ENCODE assay signal across 18 cellular contexts in the genomic region with DNA sequence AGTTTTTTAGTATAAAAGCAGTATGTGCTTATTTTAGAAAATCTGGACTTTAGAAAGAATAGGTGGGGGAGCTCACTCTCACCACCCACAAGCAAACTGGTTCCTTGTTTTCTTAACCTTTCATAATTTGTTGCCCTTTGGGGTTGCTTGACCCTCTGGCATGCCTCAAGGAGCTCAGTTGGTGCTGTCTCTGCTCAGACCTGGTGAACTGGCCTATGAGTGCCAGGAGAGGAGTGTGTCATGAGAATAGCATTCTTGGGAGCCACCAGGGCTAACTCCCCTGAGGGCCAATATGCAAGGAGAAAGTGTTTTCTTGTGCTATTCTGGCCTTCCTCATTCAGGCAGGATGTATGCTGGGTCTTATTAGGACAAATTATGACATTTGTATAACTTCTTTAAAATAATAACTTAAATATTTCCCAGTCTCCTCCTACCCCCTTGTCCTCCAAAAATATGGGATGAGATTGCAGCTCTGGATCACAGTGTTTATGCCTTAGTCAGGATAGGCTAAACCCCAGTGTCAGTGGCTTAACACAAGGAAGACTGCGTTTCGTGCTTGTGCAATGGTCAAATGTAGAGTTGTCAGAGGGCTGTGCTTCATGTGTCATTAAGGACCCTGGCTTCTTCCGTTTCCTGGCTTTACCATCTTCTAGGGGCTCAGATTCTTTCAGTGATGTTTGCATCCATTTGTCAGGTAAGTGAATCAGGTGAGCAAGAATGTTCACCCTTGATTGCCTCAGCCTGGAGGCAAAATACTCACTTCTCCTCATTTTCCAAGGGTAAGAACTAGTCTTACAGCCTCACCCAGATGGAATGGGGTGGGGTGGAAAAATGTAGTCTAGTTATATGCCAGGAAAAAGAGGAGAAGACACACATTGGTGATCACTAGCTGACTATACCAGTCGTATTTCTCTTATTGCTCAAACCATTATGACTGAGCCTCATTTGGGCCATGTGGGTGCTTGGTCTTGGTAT. TPM values are rescaled to one million over a fixed set of nuclear protein-coding genes. Genes with fewer than 3 reads are reported as not detected.
DNase-seq lines count a peak whose midpoint lies in the region; ATAC-seq and TF ChIP-seq lines count a peak whose summit lies in the region.
"Had no signal": no experiment of that assay in that cellular context is flagged by ENCODE, and none has a peak within 500 bp of the region (broad histone marks: within the 10 kb centered on the region; RNA-seq: fewer than 3 reads in every experiment).

No MANE protein-coding gene starts in this region.

- H3K27ac ChIP-seq in HCT116 (ENCODE audit: low read depth, low read length): no peak overlapping the region
- H3K27ac ChIP-seq in RWPE1: no peak overlapping the region
- H3K27ac ChIP-seq in spleen: no peak overlapping the region
- H3K27ac ChIP-seq: suprapubic skin had no signal

- H3K27me3 ChIP-seq in HCT116 (ENCODE audit: insufficient read depth, low read length) (no peaks in the 10 kb centered on the region), spleen (replicated peaks in 1 of 7) (peaks cover 0 to 19% (median 0%) of the 10 kb centered on the region in 7 donors)
- H3K27me3 ChIP-seq: esophagus muscularis mucosa, suprapubic skin had no signal

- H3K27me3 Mint-ChIP-seq in natural killer cell (ENCODE audit: low read depth in 2 of 2): peaks cover 26 to 80% of the 10 kb centered on the region in 2 donors

- intact Hi-C loops in HCT116 (cut with micrococcal nuclease) (no loop called here), natural killer cell (cut with micrococcal nuclease) (no loop called here), sciatic nerve (cut with DNase I) (no loop called here), spleen (cut with DNase I; ENCODE audit: low total_unique reads) (no loop called here)

- DNase-seq in HCT116 (ENCODE audit: low read depth, low spot score) (no peak), RWPE1 (ENCODE audit: low spot score) (peak; percentile 92), fibroblast of gingiva (ENCODE audit: low read depth) (peak; percentile 35), renal cortical epithelial cell (ENCODE audit: low read depth) (peak; percentile 80), natural killer cell (no peak), sciatic nerve (ENCODE audit: low spot score) (no peak), spleen (no peak)
- DNase-seq: hypothalamus; left ventricle myocardium superior; naive thymus-derived CD8-positive, alpha-beta T cell; NCI-H2029; NCI-H526 treated with DMSO at 0.1 percent for 48 hours; stimulated activated CD4-positive, alpha-beta T cell treated with anti-CD3 and anti-CD28 coated beads, Interleukin-1b, Interleukin-23, amount 100 ng/mL, for 48 hours; T-helper 17 cell had no signal

- H3K27ac Mint-ChIP-seq in natural killer cell: no peak overlapping the region
- H3K27ac Mint-ChIP-seq: GM23338, T-helper 17 cell had no signal

- H3K9me2 ChIP-seq in HCT116 (ENCODE audit: insufficient read depth): no peaks in the 10 kb centered on the region

- RAD21 ChIA-PET in HCT116 (lab: Charles Lee; ENCODE audit: low non-redundant PET in 1 of 2, low total read pairs in 2 of 2, uncharacterized antibody in 2 of 2, unreplicated experiment in 2 of 2): no interaction called here

- no peaks in the 10 kb centered on the region for H3K9me3 Mint-ChIP-seq in natural killer cell
- H3K9me3 Mint-ChIP-seq: GM23338; naive thymus-derived CD8-positive, alpha-beta T cell had no signal

- POLR2A ChIA-PET in HCT116 (lab: Charles Lee) (no interaction called here), RWPE1 (lab: Yijun Ruan, JAX; ENCODE audit: low non-redundant PET) (no interaction called here)

- no peak overlapping the region for H3K9ac ChIP-seq in HCT116 (ENCODE audit: low read length)

- BruUV-seq in HCT116 (replicated peaks; lab: Mats Ljungman, UMichigan): no TSS peak

- H2AFZ ChIP-seq in HCT116 (ENCODE audit: low read depth, low read length, poor library complexity, severe bottlenecking): no peak overlapping the region
- H2AFZ ChIP-seq: GM23338 had no signal

- TF ChIP-seq CTCF in HCT116 (IDR thresholded peaks at IDR 0.05 in 2 of 3, conservative IDR thresholded peaks at IDR 0.05 in 1 of 3; ENCODE audit: borderline replicate concordance in 1 of 3, insufficient read depth in 1 of 3, low read depth in 2 of 3, low read length in 2 of 3): no peak
- no peak for TF ChIP-seq CTCF in RWPE1 (conservative IDR thresholded peaks at IDR 0.05; ENCODE audit: low read depth)
- no peak for TF ChIP-seq CTCF in natural killer cell (IDR thresholded peaks at IDR 0.05)
- TF ChIP-seq CTCF in spleen (IDR thresholded peaks at IDR 0.05 in 8 of 11, conservative IDR thresholded peaks at IDR 0.05 in 3 of 11): no peak

- H3K4me3 ChIP-seq in HCT116 (replicated peaks in 1 of 2; ENCODE audit: low read depth in 1 of 2, low read length in 2 of 2) (no peak overlapping the region), spleen (no peak overlapping the region)
- H3K4me3 ChIP-seq: esophagus muscularis mucosa, GM23338, suprapubic skin had no signal

- H3K9me3 ChIP-seq in HCT116 (ENCODE audit: control insufficient read depth in 1 of 2, insufficient read depth in 1 of 2, low read depth in 1 of 2, low read length in 2 of 2) (no peaks in the 10 kb centered on the region), spleen (no peaks in the 10 kb centered on the region)
- H3K9me3 ChIP-seq: esophagus muscularis mucosa, suprapubic skin had no signal

- peak; percentile 64; the same call in 1 of the 2 replicates for ATAC-seq in HCT116
- ATAC-seq in natural killer cell: no peak
- ATAC-seq in sciatic nerve: no peak
- no peak for ATAC-seq in HG02852 (IDR thresholded peaks at IDR 0.05; ENCODE audit: unreplicated experiment)
- ATAC-seq: GM23338; left ventricle myocardium superior; naive thymus-derived CD8-positive, alpha-beta T cell; T-helper 17 cell had no signal

- H3K36me3 Mint-ChIP-seq in natural killer cell: no peaks in the 10 kb centered on the region
- H3K36me3 Mint-ChIP-seq: naive thymus-derived CD8-positive, alpha-beta T cell had no signal

- TF ChIP-seq RAD21 in HCT116 (IDR thresholded peaks at IDR 0.05; ENCODE audit: low read depth): no peak

- H3K4me1 Mint-ChIP-seq in natural killer cell: no peaks in the 10 kb centered on the region
- H3K4me1 Mint-ChIP-seq: naive thymus-derived CD8-positive, alpha-beta T cell; T-helper 17 cell had no signal

- TF ChIP-seq POLR2A in HCT116 (IDR thresholded peaks at IDR 0.05; ENCODE audit: borderline replicate concordance, extremely low read depth, insufficient read depth, insufficient read length) (no peak), spleen (IDR thresholded peaks at IDR 0.05) (no peak)

- 80 to 93% (median 87%) methylated on average over 4 of the region's 4 CpGs for WGBS in spleen, 5 donors

- CTCF ChIA-PET in HCT116 (lab: Charles Lee) (no interaction called here), RWPE1 (lab: Yijun Ruan, JAX) (interaction anchor here (0.6 to 1.9 kb wide), 3 partner anchors 15 to 254 kb away, joined by 3 to 7 read pairs (median 3); partner anchors contain the start of genes ANKRD49 and MRE11)

- no peak overlapping the region for H3K4me3 Mint-ChIP-seq in natural killer cell
- H3K4me3 Mint-ChIP-seq: GM23338; naive thymus-derived CD8-positive, alpha-beta T cell; T-helper 17 cell had no signal

- H3K79me2 ChIP-seq in HCT116 (ENCODE audit: insufficient read depth, low read length): no peaks in the 10 kb centered on the region

- H3K4me1 ChIP-seq in HCT116 (ENCODE audit: control insufficient read depth in 1 of 2, insufficient read depth in 2 of 2, low read length in 2 of 2) (peaks cover 0 to 24% of the 10 kb centered on the region in 2 experiments; a peak in 1 of 4 replicates), spleen (peaks cover 0 to 23% (median 8%) of the 10 kb centered on the region in 6 donors)

- H3K4me2 ChIP-seq in HCT116 (ENCODE audit: low read length): peak overlapping the region; percentile 30; the same call in 1 of the 2 replicates
- H3K4me2 ChIP-seq: GM23338 had no signal

- H3K36me3 ChIP-seq in HCT116 (ENCODE audit: control insufficient read depth in 1 of 2, insufficient read depth in 2 of 2, low read length in 2 of 2): no peaks in the 10 kb centered on the region
- H3K36me3 ChIP-seq in spleen: no peaks in the 10 kb centered on the region
- H3K36me3 ChIP-seq: esophagus muscularis mucosa, suprapubic skin had no signal

- H4K20me1 ChIP-seq in HCT116 (ENCODE audit: insufficient read depth): no peaks in the 10 kb centered on the region

TF ChIP-seq in HCT116, 20 proteins besides CTCF, POLR2A, EP300 and RAD21 (continues in another document):
- TF ChIP-seq SIN3A (IDR thresholded peaks at IDR 0.05; ENCODE audit: low read depth) (no peak), ZFX (IDR thresholded peaks at IDR 0.05) (no peak), EZH2 (IDR thresholded peaks at IDR 0.05) (no peak), POLR2AphosphoS5 (IDR thresholded peaks at IDR 0.05; ENCODE audit: low read depth, low read length) (no peak), REST (IDR thresholded peaks at IDR 0.05; ENCODE audit: low read depth) (no peak), EGR1 (IDR thresholded peaks at IDR 0.05; ENCODE audit: low read depth) (no peak), JUND (IDR thresholded peaks at IDR 0.05) (no peak)

RNA-seq across cellular contexts. Expression of gene AMOTL1, which starts 20.7 kb away (rescaled TPM):
- total RNA-seq in HCT116 (2021; ENCODE audit: unreplicated experiment): 27.6 TPM
- 8.8 and 9.6 TPM in 2 replicates for polyA plus RNA-seq in HCT116 (2012)
- 32.6 and 51.2 TPM in 2 replicates for total RNA-seq in renal cortical epithelial cell
- total RNA-seq in natural killer cell: 1 to 10 TPM; 7.1 to 8.9 (median 8.7) TPM
- total RNA-seq in sciatic nerve: 75.6 TPM
- 10 to 100 TPM; 24.8 to 43.9 (median 32.3) TPM for total RNA-seq in spleen
- polyA plus RNA-seq in spleen: 1 to 10 TPM; 1.4 to 4.8 (median 1.6) TPM

Comparison
In these comparisons a context has a peak if more than half of its experiments do, and no peak if none do; other contexts are left out.
1. DNase-seq: peak in RWPE1 (single experiment), fibroblast of gingiva (single experiment) and renal cortical epithelial cell (single experiment); none in HCT116 (single experiment), natural killer cell (single experiment), sciatic nerve (single experiment) and spleen (single experiment).